ENCODE assay signal across 14 cellular contexts in the genomic region with DNA sequence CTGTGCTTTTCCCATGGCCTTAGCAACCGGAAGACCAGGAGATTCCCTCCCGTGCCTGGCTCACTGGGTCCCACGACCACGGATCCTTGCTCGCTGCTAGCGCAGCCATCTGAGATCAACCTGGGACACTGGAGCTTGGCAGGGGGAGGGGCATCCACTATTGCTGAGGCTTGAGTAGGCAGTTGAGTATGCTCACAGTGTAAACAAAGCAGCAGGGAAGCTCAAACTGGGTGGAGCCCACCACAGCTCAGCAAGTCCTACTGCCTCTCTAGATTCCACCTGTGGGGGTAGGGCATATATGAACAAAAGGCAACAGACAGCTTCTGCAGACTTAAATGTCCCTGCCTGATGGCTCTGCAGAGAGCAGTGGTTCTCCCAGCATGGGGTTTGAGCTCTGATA.
"Had no signal": no experiment of that assay in that cellular context is flagged by ENCODE, and none has a peak within 500 bp of the region (broad histone marks: within the 10 kb centered on the region; RNA-seq: fewer than 3 reads in every experiment).

No MANE protein-coding gene starts in this region.

- H3K27ac ChIP-seq: body of pancreas, coronary artery, foreskin keratinocyte, left lung had no signal

- H3K27me3 ChIP-seq: body of pancreas, foreskin keratinocyte, left lung had no signal

- H3K4me3 ChIP-seq: body of pancreas, coronary artery, left lung had no signal

- H3K4me3 Mint-ChIP-seq: activated naive CD8-positive, alpha-beta T cell treated with anti-CD3 and anti-CD28 coated beads for 36 hours; activated T-helper 1 cell treated with anti-CD3 and anti-CD28 coated beads, Interleukin-12 subunit alpha, Interleukin-12 subunit beta, Interleukin-2, Interleukin-4 antibody, amounts not matched to agents 30 ng/mL and 10 ng/mL and 1 ng/mL, durations not matched to agents 14 hours and 24 hours and 36 hours; naive thymus-derived CD8-positive, alpha-beta T cell had no signal

- H3K36me3 ChIP-seq: left lung had no signal

- H3K4me1 Mint-ChIP-seq: activated naive CD8-positive, alpha-beta T cell treated with anti-CD3 and anti-CD28 coated beads for 36 hours; naive thymus-derived CD8-positive, alpha-beta T cell had no signal

- H3K9me3 ChIP-seq: body of pancreas had no signal

- H3K36me3 Mint-ChIP-seq: activated naive CD8-positive, alpha-beta T cell treated with anti-CD3 and anti-CD28 coated beads for 36 hours had no signal

- H3K27ac Mint-ChIP-seq: activated naive CD8-positive, alpha-beta T cell treated with anti-CD3 and anti-CD28 coated beads for 36 hours; activated T-helper 1 cell treated with anti-CD3 and anti-CD28 coated beads, Interleukin-12 subunit alpha, Interleukin-12 subunit beta, Interleukin-2, Interleukin-4 antibody, amounts not matched to agents 30 ng/mL and 10 ng/mL and 1 ng/mL, durations not matched to agents 14 hours and 24 hours and 36 hours; naive thymus-derived CD8-positive, alpha-beta T cell had no signal

- DNase-seq: activated naive CD8-positive, alpha-beta T cell treated with anti-CD3 and anti-CD28 coated beads for 36 hours; amygdala; body of pancreas; caudate nucleus; foreskin keratinocyte; left lung; naive thymus-derived CD8-positive, alpha-beta T cell; posterior cingulate gyrus; retina; stimulated activated CD4-positive, alpha-beta T cell treated with anti-CD3 and anti-CD28 coated beads, Interleukin-12 subunit alpha, Interleukin-12 subunit beta, amount 100 ng/mL, for 4 hours; stimulated activated CD4-positive, alpha-beta T cell treated with anti-CD3 and anti-CD28 coated beads, Interleukin-2, amount 100 ng/mL, for 24 hours had no signal

- H3K4me1 ChIP-seq: body of pancreas, left lung had no signal

- ATAC-seq: activated CD4-positive, CD25-positive, alpha-beta regulatory T cell treated with anti-CD3 and anti-CD28 coated beads, Interleukin-2, amount 50 U/mL, for 24 hours; body of pancreas; foreskin keratinocyte; left lung; naive thymus-derived CD8-positive, alpha-beta T cell had no signal

- H3K27me3 Mint-ChIP-seq: activated naive CD8-positive, alpha-beta T cell treated with anti-CD3 and anti-CD28 coated beads for 36 hours; naive thymus-derived CD8-positive, alpha-beta T cell had no signal
